Comparison of ENCODE assay signal across 6 cellular contexts in genomic region chr4:20577702-20578101, GRCh38.
"Had no signal": no experiment of that assay in that cellular context is flagged by ENCODE, and none has a peak within 500 bp of the region (broad histone marks: within the 10 kb centered on the region; RNA-seq: fewer than 3 reads in every experiment).

No MANE protein-coding gene starts in this region.

- ATAC-seq: K562 had no signal

- H3K4me2 ChIP-seq: KMS-11 had no signal

- FAIRE-seq: HTR-8/SVneo, K562 had no signal

- DNase-seq: KBM-7, KG1 had no signal

- H3K27ac ChIP-seq: HL-60, KMS-11 had no signal

- H3K4me3 ChIP-seq: K562 had no signal

- H3K9ac ChIP-seq: KMS-11 had no signal
